In genomic region chr11:457071-457760, GRCh38 we compare ENCODE assay signal across 13 cellular contexts. TPM values are rescaled to one million over a fixed set of nuclear protein-coding genes. Genes with fewer than 3 reads are reported as not detected.
DNase-seq lines count a peak whose midpoint lies in the region; ATAC-seq and TF ChIP-seq lines count a peak whose summit lies in the region.
"Had no signal": no experiment of that assay in that cellular context is flagged by ENCODE, and none has a peak within 500 bp of the region (broad histone marks: within the 10 kb centered on the region; RNA-seq: fewer than 3 reads in every experiment).

No MANE protein-coding gene starts in this region.

- peaks cover 33% of the 10 kb centered on the region for H3K4me1 Mint-ChIP-seq in activated CD8-positive, alpha-beta memory T cell treated with anti-CD3 and anti-CD28 coated beads, Interleukin-2, amount 10 ng/mL, durations not matched to agents 7 days and 5 days
- H3K4me1 Mint-ChIP-seq in effector memory CD8-positive, alpha-beta T cell (ENCODE audit: low read depth in 2 of 2), result peaks cover 24 to 27% of the 10 kb centered on the region in 2 donors

- CTCF ChIA-PET in activated CD8-positive, alpha-beta memory T cell treated with anti-CD3 and anti-CD28 coated beads, Interleukin-2, amount 10 ng/mL, durations not matched to agents 7 days and 5 days (lab: Charles Lee), result interaction anchor here (1.0 to 1.6 kb wide), 6 partner anchors 9 to 207 kb away, joined by 3 to 8 read pairs (median 4); no protein-coding TSS in a partner anchor
- CTCF ChIA-PET in RWPE1 (lab: Yijun Ruan, JAX), result no interaction called here

- DNase-seq in activated CD8-positive, alpha-beta memory T cell treated with anti-CD3 and anti-CD28 coated beads, Interleukin-2, amount 10 ng/mL, durations not matched to agents 7 days and 5 days, result no peak
- no peak for DNase-seq in activated CD8-positive, alpha-beta memory T cell treated with anti-CD3 and anti-CD28 coated beads, Interleukin-2, amount 50 U/mL, for 48 hours
- no peak for DNase-seq in RWPE1 (ENCODE audit: low spot score)
- DNase-seq in effector memory CD8-positive, alpha-beta T cell, result no peak
- DNase-seq in posterior vena cava (ENCODE audit: low spot score), result peak; percentile 74
- no peak for DNase-seq in omental fat pad (ENCODE audit: low spot score)
- DNase-seq: amniotic stem cell, NCI-H1092, PC-9 had no signal

- POLR2A ChIA-PET in RWPE1 (lab: Yijun Ruan, JAX; ENCODE audit: low non-redundant PET), result no interaction called here

- H3K27ac ChIP-seq in RWPE1, result peak overlapping the region; percentile 37
- H3K27ac ChIP-seq: PC-9, suprapubic skin had no signal

- intact Hi-C loops in posterior vena cava (cut with DNase I), result no loop called here

- peak overlapping the region; percentile 66 for H3K27ac Mint-ChIP-seq in activated CD8-positive, alpha-beta memory T cell treated with anti-CD3 and anti-CD28 coated beads, Interleukin-2, amount 10 ng/mL, durations not matched to agents 7 days and 5 days
- H3K27ac Mint-ChIP-seq in effector memory CD8-positive, alpha-beta T cell, result peak overlapping the region; percentile 47 to 95

- ATAC-seq in activated CD8-positive, alpha-beta memory T cell treated with anti-CD3 and anti-CD28 coated beads, Interleukin-2, amount 10 ng/mL, durations not matched to agents 7 days and 5 days, result no peak
- peak; percentile 40 for ATAC-seq in effector memory CD8-positive, alpha-beta T cell (replicated peaks)
- ATAC-seq in omental fat pad (ENCODE audit: low FRiP score) (no peak), GM19023 (IDR thresholded peaks at IDR 0.05; ENCODE audit: unreplicated experiment) (no peak), GM18858 (IDR thresholded peaks at IDR 0.05; ENCODE audit: unreplicated experiment) (no peak)
- ATAC-seq: esophagus mucosa had no signal

- TF ChIP-seq CTCF in RWPE1 (conservative IDR thresholded peaks at IDR 0.05; ENCODE audit: low read depth) (no peak), omental fat pad (IDR thresholded peaks at IDR 0.05) (no peak)

- no peaks in the 10 kb centered on the region for H3K9me3 Mint-ChIP-seq in activated CD8-positive, alpha-beta memory T cell treated with anti-CD3 and anti-CD28 coated beads, Interleukin-2, amount 10 ng/mL, durations not matched to agents 7 days and 5 days (ENCODE audit: low read depth)
- H3K9me3 Mint-ChIP-seq in effector memory CD8-positive, alpha-beta T cell, result no peaks in the 10 kb centered on the region

- peaks cover 11% of the 10 kb centered on the region for H3K36me3 Mint-ChIP-seq in activated CD8-positive, alpha-beta memory T cell treated with anti-CD3 and anti-CD28 coated beads, Interleukin-2, amount 10 ng/mL, durations not matched to agents 7 days and 5 days
- H3K36me3 Mint-ChIP-seq in effector memory CD8-positive, alpha-beta T cell (ENCODE audit: insufficient read depth), result peaks cover 16% of the 10 kb centered on the region

- H3K4me3 Mint-ChIP-seq in activated CD8-positive, alpha-beta memory T cell treated with anti-CD3 and anti-CD28 coated beads, Interleukin-2, amount 10 ng/mL, durations not matched to agents 7 days and 5 days, result peak overlapping the region; percentile 32
- H3K4me3 Mint-ChIP-seq in effector memory CD8-positive, alpha-beta T cell, result peak overlapping the region; percentile 24 to 77

- no peaks in the 10 kb centered on the region for H3K27me3 Mint-ChIP-seq in activated CD8-positive, alpha-beta memory T cell treated with anti-CD3 and anti-CD28 coated beads, Interleukin-2, amount 10 ng/mL, durations not matched to agents 7 days and 5 days
- no peaks in the 10 kb centered on the region for H3K27me3 Mint-ChIP-seq in effector memory CD8-positive, alpha-beta T cell

RNA-seq across cellular contexts. Expression of gene PTDSS2, which starts 7.1 kb away (rescaled TPM):
- total RNA-seq in activated CD8-positive, alpha-beta memory T cell treated with anti-CD3 and anti-CD28 coated beads, Interleukin-2, amount 10 ng/mL, durations not matched to agents 7 days and 5 days, result 10 to 100 TPM; 26.6 to 31.2 TPM
- total RNA-seq in posterior vena cava (10 to 100 TPM; 16.3 to 16.7 TPM), omental fat pad (10 to 100 TPM; 33.0 to 45.2 (median 39.0) TPM)

RNA-seq across cellular contexts. Expression of gene ANO9, which starts 15.4 kb away (rescaled TPM):
- total RNA-seq in activated CD8-positive, alpha-beta memory T cell treated with anti-CD3 and anti-CD28 coated beads, Interleukin-2, amount 10 ng/mL, durations not matched to agents 7 days and 5 days, result 10 to 100 TPM; 33.0 to 79.4 TPM
- total RNA-seq in posterior vena cava (under 1 TPM; 0.57 to 0.93 TPM), omental fat pad (1 to 10 TPM in 3 of 4 donors, under 1 TPM in 1; 0.79 to 3.6 (median 3.1) TPM)

RNA-seq across cellular contexts. Expression of gene SIGIRR, which starts 42.4 kb away (rescaled TPM):
- total RNA-seq in activated CD8-positive, alpha-beta memory T cell treated with anti-CD3 and anti-CD28 coated beads, Interleukin-2, amount 10 ng/mL, durations not matched to agents 7 days and 5 days, result 100 to 1,000 TPM in 1 of 2 experiments, 10 to 100 TPM in 1; 96.2 to 198 TPM
- 10 to 100 TPM; 30.7 to 45.2 TPM for total RNA-seq in posterior vena cava
- 10 to 100 TPM; 17.6 to 42.1 (median 31.0) TPM for total RNA-seq in omental fat pad

RNA-seq across cellular contexts. Expression of gene RNH1, which starts 49.8 kb away (rescaled TPM):
- 100 to 1,000 TPM in 1 of 2 experiments, 10 to 100 TPM in 1; 98.4 to 113 TPM for total RNA-seq in activated CD8-positive, alpha-beta memory T cell treated with anti-CD3 and anti-CD28 coated beads, Interleukin-2, amount 10 ng/mL, durations not matched to agents 7 days and 5 days
- 100 to 1,000 TPM; 197 to 209 TPM for total RNA-seq in posterior vena cava
- 100 to 1,000 TPM; 218 to 259 (median 230) TPM for total RNA-seq in omental fat pad

Comparison
In these comparisons a context has a peak if more than half of its experiments do, and no peak if none do; other contexts are left out.
1. RNA of gene ANO9, which starts 15.4 kb away (total RNA-seq): 33.0 to 79.4 TPM in activated CD8-positive, alpha-beta memory T cell treated with anti-CD3 and anti-CD28 coated beads, Interleukin-2, amount 10 ng/mL, durations not matched to agents 7 days and 5 days; 0.79 to 3.6 TPM in omental fat pad and 0.57 to 0.93 TPM in posterior vena cava; every median in the first group is over 4 times any median in the second.